Comparison of ENCODE assay signal across 3 cellular contexts in the genomic region with DNA sequence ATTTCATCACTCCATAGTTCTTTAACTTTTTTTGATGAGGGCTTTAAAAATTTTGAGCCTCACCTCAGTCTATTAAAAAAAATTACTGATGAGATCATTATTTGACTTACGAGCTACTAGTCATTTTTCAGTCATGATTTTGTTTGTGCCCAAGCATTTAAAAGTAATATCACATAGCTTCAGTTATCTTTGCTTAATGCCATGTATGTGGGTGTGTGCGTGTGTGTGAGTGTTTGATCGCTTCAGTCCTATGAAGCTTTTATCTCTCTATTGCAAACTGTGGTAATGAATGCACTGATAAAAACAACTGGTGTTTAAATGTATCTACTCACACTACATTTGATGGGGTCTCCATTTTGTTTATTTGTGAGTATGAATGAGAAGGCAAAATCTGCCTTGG.
TF ChIP-seq lines count a peak whose summit lies in the region.

No MANE protein-coding gene starts in this region.

TF ChIP-seq in IMR-90, 13 proteins besides CTCF, POLR2A, EP300 and RAD21:
- no peak for TF ChIP-seq RFX5 (IDR thresholded peaks at IDR 0.05; ENCODE audit: low read depth, low read length)
- TF ChIP-seq MXI1 (IDR thresholded peaks at IDR 0.05; ENCODE audit: borderline replicate concordance, low read depth, low read length) = no peak
- no peak for TF ChIP-seq CEBPB (IDR thresholded peaks at IDR 0.05; ENCODE audit: low read depth, low read length)
- no peak for TF ChIP-seq NFE2L2 (IDR thresholded peaks at IDR 0.05; ENCODE audit: low read depth, low read length)
- TF ChIP-seq, protein P1, sequence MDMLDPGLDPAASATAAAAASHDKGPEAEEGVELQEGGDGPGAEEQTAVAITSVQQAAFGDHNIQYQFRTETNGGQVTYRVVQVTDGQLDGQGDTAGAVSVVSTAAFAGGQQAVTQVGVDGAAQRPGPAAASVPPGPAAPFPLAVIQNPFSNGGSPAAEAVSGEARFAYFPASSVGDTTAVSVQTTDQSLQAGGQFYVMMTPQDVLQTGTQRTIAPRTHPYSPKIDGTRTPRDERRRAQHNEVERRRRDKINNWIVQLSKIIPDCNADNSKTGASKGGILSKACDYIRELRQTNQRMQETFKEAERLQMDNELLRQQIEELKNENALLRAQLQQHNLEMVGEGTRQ (IDR thresholded peaks at IDR 0.05; ENCODE audit: low read depth, low read length) = no peak
- no peak for TF ChIP-seq SMC3 (IDR thresholded peaks at IDR 0.05; ENCODE audit: low read depth, low read length)
- TF ChIP-seq BHLHE40 (IDR thresholded peaks at IDR 0.05; ENCODE audit: low read depth, low read length) = no peak
- no peak for TF ChIP-seq MAFK (IDR thresholded peaks at IDR 0.05; ENCODE audit: low read depth, low read length)
- no peak for TF ChIP-seq MAZ (IDR thresholded peaks at IDR 0.05; ENCODE audit: borderline replicate concordance, low read depth, low read length)
- TF ChIP-seq FOS (IDR thresholded peaks at IDR 0.05; ENCODE audit: low read depth, low read length) = no peak
- no peak for TF ChIP-seq CHD1 (IDR thresholded peaks at IDR 0.05; ENCODE audit: low read depth, low read length)
- TF ChIP-seq RCOR1 (IDR thresholded peaks at IDR 0.05; ENCODE audit: insufficient replicate concordance, low read length) = no peak
- TF ChIP-seq, protein P2, sequence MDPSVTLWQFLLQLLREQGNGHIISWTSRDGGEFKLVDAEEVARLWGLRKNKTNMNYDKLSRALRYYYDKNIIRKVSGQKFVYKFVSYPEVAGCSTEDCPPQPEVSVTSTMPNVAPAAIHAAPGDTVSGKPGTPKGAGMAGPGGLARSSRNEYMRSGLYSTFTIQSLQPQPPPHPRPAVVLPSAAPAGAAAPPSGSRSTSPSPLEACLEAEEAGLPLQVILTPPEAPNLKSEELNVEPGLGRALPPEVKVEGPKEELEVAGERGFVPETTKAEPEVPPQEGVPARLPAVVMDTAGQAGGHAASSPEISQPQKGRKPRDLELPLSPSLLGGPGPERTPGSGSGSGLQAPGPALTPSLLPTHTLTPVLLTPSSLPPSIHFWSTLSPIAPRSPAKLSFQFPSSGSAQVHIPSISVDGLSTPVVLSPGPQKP (IDR thresholded peaks at IDR 0.05; ENCODE audit: borderline replicate concordance, low read depth, low read length) = no peak

TF ChIP-seq in K562, 482 proteins besides CTCF, POLR2A, EP300 and RAD21 (continues in another document):
- TF ChIP-seq EGR1 (conservative IDR thresholded peaks at IDR 0.05) = peak; percentile 69
- TF ChIP-seq ZNF140 (CRISPR knock-in tag; IDR thresholded peaks at IDR 0.05) = no peak
- TF ChIP-seq MBD1 (CRISPR knock-in tag; IDR thresholded peaks at IDR 0.05) = no peak
- no peak for TF ChIP-seq NR3C1 (CRISPR knock-in tag; IDR thresholded peaks at IDR 0.05)
- peak; percentile 14; the same call in 1 of the 2 replicates for TF ChIP-seq KLF16 (IDR thresholded peaks at IDR 0.05)
- 0 out of 4 replicates have a peak, but pooled peaks of 1 of the 2 experiments have one; percentile 35 for TF ChIP-seq TBL1XR1 (IDR thresholded peaks at IDR 0.05; ENCODE audit: low read length in 2 of 2)
- TF ChIP-seq KHSRP (IDR thresholded peaks at IDR 0.05) = no peak
- peak; percentile 24; the same call in 1 of the 2 replicates for TF ChIP-seq FOXM1 (IDR thresholded peaks at IDR 0.05; ENCODE audit: low read depth)
- TF ChIP-seq FOXM1 (CRISPR knock-in tag; IDR thresholded peaks at IDR 0.05; ENCODE audit: low read depth) = no peak
- TF ChIP-seq MYNN (IDR thresholded peaks at IDR 0.05) = peak; percentile 64; the same call in 1 of the 2 replicates
- TF ChIP-seq MYNN (CRISPR knock-in tag; IDR thresholded peaks at IDR 0.05) = no peak
- 0 out of 4 replicates have a peak, but pooled peaks of 1 of the 2 experiments have one; percentile 46 for TF ChIP-seq KDM1A (IDR thresholded peaks at IDR 0.05)
- peak; percentile 41; the same call in 1 of the 2 replicates for TF ChIP-seq STAT5A (IDR thresholded peaks at IDR 0.05; ENCODE audit: borderline replicate concordance, low read length)
- TF ChIP-seq CBFA2T3 (IDR thresholded peaks at IDR 0.05) = peak; percentile 90
- TF ChIP-seq MCM7 (IDR thresholded peaks at IDR 0.05) = no peak
- TF ChIP-seq SMARCA4 (IDR thresholded peaks at IDR 0.05) = peak; percentile 58
- TF ChIP-seq SLC30A9 (CRISPR knock-in tag; IDR thresholded peaks at IDR 0.05) = no peak
- TF ChIP-seq ILK (tag; IDR thresholded peaks at IDR 0.05; ENCODE audit: borderline replicate concordance, low read depth) = no peak
- TF ChIP-seq HDAC1 (IDR thresholded peaks at IDR 0.05) = no peak
- TF ChIP-seq ESRRA (IDR thresholded peaks at IDR 0.05; ENCODE audit: borderline replicate concordance, low read depth) = no peak
- peak; percentile 82 for TF ChIP-seq CBFA2T2 (conservative IDR thresholded peaks at IDR 0.05)
- no peak for TF ChIP-seq TEAD2 (tag; IDR thresholded peaks at IDR 0.05)
- TF ChIP-seq, protein P3, sequence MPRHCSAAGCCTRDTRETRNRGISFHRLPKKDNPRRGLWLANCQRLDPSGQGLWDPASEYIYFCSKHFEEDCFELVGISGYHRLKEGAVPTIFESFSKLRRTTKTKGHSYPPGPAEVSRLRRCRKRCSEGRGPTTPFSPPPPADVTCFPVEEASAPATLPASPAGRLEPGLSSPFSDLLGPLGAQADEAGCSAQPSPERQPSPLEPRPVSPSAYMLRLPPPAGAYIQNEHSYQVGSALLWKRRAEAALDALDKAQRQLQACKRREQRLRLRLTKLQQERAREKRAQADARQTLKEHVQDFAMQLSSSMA (CRISPR knock-in tag; IDR thresholded peaks at IDR 0.05) = no peak
- TF ChIP-seq NCOR1 (IDR thresholded peaks at IDR 0.05) = peak; percentile 72
- TF ChIP-seq, protein P4, sequence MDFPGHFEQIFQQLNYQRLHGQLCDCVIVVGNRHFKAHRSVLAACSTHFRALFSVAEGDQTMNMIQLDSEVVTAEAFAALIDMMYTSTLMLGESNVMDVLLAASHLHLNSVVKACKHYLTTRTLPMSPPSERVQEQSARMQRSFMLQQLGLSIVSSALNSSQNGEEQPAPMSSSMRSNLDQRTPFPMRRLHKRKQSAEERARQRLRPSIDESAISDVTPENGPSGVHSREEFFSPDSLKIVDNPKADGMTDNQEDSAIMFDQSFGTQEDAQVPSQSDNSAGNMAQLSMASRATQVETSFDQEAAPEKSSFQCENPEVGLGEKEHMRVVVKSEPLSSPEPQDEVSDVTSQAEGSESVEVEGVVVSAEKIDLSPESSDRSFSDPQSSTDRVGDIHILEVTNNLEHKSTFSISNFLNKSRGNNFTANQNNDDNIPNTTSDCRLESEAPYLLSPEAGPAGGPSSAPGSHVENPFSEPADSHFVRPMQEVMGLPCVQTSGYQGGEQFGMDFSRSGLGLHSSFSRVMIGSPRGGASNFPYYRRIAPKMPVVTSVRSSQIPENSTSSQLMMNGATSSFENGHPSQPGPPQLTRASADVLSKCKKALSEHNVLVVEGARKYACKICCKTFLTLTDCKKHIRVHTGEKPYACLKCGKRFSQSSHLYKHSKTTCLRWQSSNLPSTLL (IDR thresholded peaks at IDR 0.05) = no peak
- TF ChIP-seq RBFOX2 (IDR thresholded peaks at IDR 0.05; ENCODE audit: low read depth, low read length) = no peak
- TF ChIP-seq NFRKB (IDR thresholded peaks at IDR 0.05; ENCODE audit: low read depth) = no peak
- no peak for TF ChIP-seq BCOR (IDR thresholded peaks at IDR 0.05)
- TF ChIP-seq CREB3 (tag; conservative IDR thresholded peaks at IDR 0.05; ENCODE audit: low read depth) = no peak
- TF ChIP-seq TAL1 (IDR thresholded peaks at IDR 0.05) = peak; percentile 70

TF ChIP-seq in GM23338, 12 proteins besides CTCF, POLR2A, EP300 and RAD21:
- TF ChIP-seq ZNF114 (CRISPR knock-in tag; IDR thresholded peaks at IDR 0.05) (no peak), JUNB (IDR thresholded peaks at IDR 0.05; ENCODE audit: unreplicated experiment) (no peak), EZH2 (IDR thresholded peaks at IDR 0.05; ENCODE audit: low read depth, unreplicated experiment) (no peak), STAT1 (IDR thresholded peaks at IDR 0.05; ENCODE audit: unreplicated experiment) (no peak), ZNF331 (CRISPR knock-in tag; IDR thresholded peaks at IDR 0.05; ENCODE audit: low read depth) (no peak), EZH2phosphoT487 (IDR thresholded peaks at IDR 0.05; ENCODE audit: unreplicated experiment) (no peak), NANOG (IDR thresholded peaks at IDR 0.05; ENCODE audit: borderline replicate concordance) (no peak)
- TF ChIP-seq, protein P5, sequence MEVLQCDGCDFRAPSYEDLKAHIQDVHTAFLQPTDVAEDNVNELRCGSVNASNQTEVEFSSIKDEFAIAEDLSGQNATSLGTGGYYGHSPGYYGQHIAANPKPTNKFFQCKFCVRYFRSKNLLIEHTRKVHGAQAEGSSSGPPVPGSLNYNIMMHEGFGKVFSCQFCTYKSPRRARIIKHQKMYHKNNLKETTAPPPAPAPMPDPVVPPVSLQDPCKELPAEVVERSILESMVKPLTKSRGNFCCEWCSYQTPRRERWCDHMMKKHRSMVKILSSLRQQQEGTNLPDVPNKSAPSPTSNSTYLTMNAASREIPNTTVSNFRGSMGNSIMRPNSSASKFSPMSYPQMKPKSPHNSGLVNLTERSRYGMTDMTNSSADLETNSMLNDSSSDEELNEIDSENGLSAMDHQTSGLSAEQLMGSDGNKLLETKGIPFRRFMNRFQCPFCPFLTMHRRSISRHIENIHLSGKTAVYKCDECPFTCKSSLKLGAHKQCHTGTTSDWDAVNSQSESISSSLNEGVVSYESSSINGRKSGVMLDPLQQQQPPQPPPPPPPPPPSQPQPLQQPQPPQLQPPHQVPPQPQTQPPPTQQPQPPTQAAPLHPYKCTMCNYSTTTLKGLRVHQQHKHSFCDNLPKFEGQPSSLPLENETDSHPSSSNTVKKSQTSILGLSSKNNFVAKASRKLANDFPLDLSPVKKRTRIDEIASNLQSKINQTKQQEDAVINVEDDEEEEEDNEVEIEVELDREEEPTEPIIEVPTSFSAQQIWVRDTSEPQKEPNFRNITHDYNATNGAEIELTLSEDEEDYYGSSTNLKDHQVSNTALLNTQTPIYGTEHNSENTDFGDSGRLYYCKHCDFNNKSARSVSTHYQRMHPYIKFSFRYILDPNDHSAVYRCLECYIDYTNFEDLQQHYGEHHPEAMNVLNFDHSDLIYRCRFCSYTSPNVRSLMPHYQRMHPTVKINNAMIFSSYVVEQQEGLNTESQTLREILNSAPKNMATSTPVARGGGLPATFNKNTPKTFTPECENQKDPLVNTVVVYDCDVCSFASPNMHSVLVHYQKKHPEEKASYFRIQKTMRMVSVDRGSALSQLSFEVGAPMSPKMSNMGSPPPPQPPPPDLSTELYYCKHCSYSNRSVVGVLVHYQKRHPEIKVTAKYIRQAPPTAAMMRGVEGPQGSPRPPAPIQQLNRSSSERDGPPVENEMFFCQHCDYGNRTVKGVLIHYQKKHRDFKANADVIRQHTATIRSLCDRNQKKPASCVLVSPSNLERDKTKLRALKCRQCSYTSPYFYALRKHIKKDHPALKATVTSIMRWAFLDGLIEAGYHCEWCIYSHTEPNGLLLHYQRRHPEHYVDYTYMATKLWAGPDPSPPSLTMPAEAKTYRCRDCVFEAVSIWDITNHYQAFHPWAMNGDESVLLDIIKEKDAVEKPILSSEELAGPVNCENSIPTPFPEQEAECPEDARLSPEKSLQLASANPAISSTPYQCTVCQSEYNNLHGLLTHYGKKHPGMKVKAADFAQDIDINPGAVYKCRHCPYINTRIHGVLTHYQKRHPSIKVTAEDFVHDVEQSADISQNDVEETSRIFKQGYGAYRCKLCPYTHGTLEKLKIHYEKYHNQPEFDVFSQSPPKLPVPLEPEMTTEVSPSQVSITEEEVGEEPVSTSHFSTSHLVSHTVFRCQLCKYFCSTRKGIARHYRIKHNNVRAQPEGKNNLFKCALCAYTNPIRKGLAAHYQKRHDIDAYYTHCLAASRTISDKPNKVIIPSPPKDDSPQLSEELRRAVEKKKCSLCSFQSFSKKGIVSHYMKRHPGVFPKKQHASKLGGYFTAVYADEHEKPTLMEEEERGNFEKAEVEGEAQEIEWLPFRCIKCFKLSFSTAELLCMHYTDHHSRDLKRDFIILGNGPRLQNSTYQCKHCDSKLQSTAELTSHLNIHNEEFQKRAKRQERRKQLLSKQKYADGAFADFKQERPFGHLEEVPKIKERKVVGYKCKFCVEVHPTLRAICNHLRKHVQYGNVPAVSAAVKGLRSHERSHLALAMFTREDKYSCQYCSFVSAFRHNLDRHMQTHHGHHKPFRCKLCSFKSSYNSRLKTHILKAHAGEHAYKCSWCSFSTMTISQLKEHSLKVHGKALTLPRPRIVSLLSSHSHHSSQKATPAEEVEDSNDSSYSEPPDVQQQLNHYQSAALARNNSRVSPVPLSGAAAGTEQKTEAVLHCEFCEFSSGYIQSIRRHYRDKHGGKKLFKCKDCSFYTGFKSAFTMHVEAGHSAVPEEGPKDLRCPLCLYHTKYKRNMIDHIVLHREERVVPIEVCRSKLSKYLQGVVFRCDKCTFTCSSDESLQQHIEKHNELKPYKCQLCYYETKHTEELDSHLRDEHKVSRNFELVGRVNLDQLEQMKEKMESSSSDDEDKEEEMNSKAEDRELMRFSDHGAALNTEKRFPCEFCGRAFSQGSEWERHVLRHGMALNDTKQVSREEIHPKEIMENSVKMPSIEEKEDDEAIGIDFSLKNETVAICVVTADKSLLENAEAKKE (CRISPR knock-in tag; IDR thresholded peaks at IDR 0.05) = no peak
- TF ChIP-seq, protein P6, sequence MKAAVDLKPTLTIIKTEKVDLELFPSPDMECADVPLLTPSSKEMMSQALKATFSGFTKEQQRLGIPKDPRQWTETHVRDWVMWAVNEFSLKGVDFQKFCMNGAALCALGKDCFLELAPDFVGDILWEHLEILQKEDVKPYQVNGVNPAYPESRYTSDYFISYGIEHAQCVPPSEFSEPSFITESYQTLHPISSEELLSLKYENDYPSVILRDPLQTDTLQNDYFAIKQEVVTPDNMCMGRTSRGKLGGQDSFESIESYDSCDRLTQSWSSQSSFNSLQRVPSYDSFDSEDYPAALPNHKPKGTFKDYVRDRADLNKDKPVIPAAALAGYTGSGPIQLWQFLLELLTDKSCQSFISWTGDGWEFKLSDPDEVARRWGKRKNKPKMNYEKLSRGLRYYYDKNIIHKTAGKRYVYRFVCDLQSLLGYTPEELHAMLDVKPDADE (IDR thresholded peaks at IDR 0.05) = no peak
